Comparison of ENCODE assay signal across 1 cellular context in the genomic region with DNA sequence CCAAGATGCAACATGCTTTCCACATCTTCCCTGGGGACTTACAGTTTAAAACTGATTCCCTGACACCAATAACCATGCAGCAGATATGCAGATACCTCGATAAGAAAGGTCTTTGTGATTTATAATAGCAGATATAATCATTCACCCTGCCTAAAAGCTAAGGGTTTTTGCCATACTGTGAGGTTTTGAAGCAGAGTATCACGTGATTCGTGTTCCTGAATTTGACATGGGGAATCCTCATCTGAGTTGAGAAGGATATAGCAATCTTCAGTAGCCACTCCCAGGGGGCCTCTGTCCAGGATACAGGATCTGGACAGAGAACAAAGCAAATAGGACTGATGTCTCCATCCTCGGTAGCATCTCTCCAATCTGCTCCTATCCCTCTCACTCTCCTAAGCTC.
TF ChIP-seq lines count a peak whose summit lies in the region.

No MANE protein-coding gene starts in this region.

TF ChIP-seq in SK-N-SH, 30 proteins besides CTCF, POLR2A, EP300 and RAD21 (continued from another document):
- TF ChIP-seq, protein P1, sequence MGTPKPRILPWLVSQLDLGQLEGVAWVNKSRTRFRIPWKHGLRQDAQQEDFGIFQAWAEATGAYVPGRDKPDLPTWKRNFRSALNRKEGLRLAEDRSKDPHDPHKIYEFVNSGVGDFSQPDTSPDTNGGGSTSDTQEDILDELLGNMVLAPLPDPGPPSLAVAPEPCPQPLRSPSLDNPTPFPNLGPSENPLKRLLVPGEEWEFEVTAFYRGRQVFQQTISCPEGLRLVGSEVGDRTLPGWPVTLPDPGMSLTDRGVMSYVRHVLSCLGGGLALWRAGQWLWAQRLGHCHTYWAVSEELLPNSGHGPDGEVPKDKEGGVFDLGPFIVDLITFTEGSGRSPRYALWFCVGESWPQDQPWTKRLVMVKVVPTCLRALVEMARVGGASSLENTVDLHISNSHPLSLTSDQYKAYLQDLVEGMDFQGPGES (IDR thresholded peaks at IDR 0.05; ENCODE audit: low read depth, low read length), result no peak
- TF ChIP-seq NFIC (IDR thresholded peaks at IDR 0.05; ENCODE audit: borderline replicate concordance), result no peak
- TF ChIP-seq SMC3 (IDR thresholded peaks at IDR 0.05; ENCODE audit: low read depth, low read length), result no peak
